In the genomic region with DNA sequence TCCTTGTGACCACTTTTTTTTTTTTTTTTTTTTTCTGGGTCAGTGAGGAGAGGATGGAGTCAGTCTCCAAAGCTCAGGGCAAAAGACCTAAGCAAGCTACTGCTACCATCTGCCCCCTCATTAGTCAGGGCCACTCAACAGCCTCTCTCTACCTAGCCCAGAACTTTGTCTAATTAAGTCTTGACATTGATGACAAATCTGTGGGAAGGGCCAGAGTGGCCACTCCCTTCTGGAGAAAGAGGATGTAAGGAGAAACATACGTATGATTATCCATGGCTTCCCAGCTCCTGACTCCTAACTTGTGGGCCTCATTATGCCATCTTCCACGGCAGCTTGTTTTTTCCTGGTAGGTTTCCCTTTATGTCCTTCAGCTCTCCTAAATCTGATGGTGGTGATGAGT, we compare ENCODE assay signal across 19 cellular contexts. TPM values are rescaled to one million over a fixed set of nuclear protein-coding genes. Genes with fewer than 3 reads are reported as not detected.
A peak's percentile ranks its signal among the peaks of the same experiment; 100 is the strongest.
DNase-seq lines count a peak whose midpoint lies in the region; ATAC-seq, FAIRE-seq and TF ChIP-seq lines count a peak whose summit lies in the region.
"Had no signal": no experiment of that assay in that cellular context is flagged by ENCODE, and none has a peak within 500 bp of the region (broad histone marks: within the 10 kb centered on the region; RNA-seq: fewer than 3 reads in every experiment).

No MANE protein-coding gene starts in this region.

- no peaks in the 10 kb centered on the region for H3K36me3 Mint-ChIP-seq in activated CD8-positive, alpha-beta T cell treated with anti-CD3 and anti-CD28 coated beads, Interleukin-2, amount 10 ng/mL, durations not matched to agents 7 days and 5 days (ENCODE audit: low read depth)
- H3K36me3 Mint-ChIP-seq in mesothelial cell of epicardium: peaks cover 7% of the 10 kb centered on the region

- CTCF ChIA-PET in activated CD8-positive, alpha-beta T cell treated with anti-CD3 and anti-CD28 coated beads, Interleukin-2, amount 10 ng/mL, durations not matched to agents 7 days and 5 days (lab: Charles Lee): interaction anchor here (0.7 to 1.3 kb wide), 6 partner anchors 10 to 331 kb away, joined by 3 to 5 read pairs (median 3); no protein-coding TSS in a partner anchor

- H3K4me1 Mint-ChIP-seq in activated CD8-positive, alpha-beta T cell treated with anti-CD3 and anti-CD28 coated beads, Interleukin-2, amount 10 ng/mL, durations not matched to agents 7 days and 5 days (ENCODE audit: low read depth): no peaks in the 10 kb centered on the region
- H3K4me1 Mint-ChIP-seq in mesothelial cell of epicardium: peaks cover 26% of the 10 kb centered on the region

- no peaks in the 10 kb centered on the region for H3K27me3 ChIP-seq in bronchial epithelial cell (ENCODE audit: control insufficient read depth, insufficient read depth, low read length)
- H3K27me3 ChIP-seq: BLaER1, SJCRH30 had no signal

- no peak for FAIRE-seq in bronchial epithelial cell (lab: Jason Lieb, UNC)
- FAIRE-seq: G401.6, GM12891, GM19239, RCC 7860 had no signal

- H3K27me3 Mint-ChIP-seq in activated CD8-positive, alpha-beta T cell treated with anti-CD3 and anti-CD28 coated beads, Interleukin-2, amount 10 ng/mL, durations not matched to agents 7 days and 5 days (ENCODE audit: low read depth): no peaks in the 10 kb centered on the region
- H3K27me3 Mint-ChIP-seq in mesothelial cell of epicardium (ENCODE audit: low read depth): peaks cover 30% of the 10 kb centered on the region

- DNase-seq in EH (ENCODE audit: low read depth) (peak; percentile 27), NCI-H524 treated with DMSO at 0.1 percent for 48 hours (lab: John Stamatoyannopoulos, UW) (peak; percentile 46), bronchial epithelial cell (ENCODE audit: low read depth) (peak; percentile 53), left colon (no peak), MV-4-11 (lab: John Stamatoyannopoulos, UW) (no peak), mesothelial cell of epicardium (ENCODE audit: low spot score in 2 of 2, unreplicated experiment in 2 of 2) (no peak)
- no peak for DNase-seq in activated CD8-positive, alpha-beta T cell treated with anti-CD3 and anti-CD28 coated beads, Interleukin-2, amount 10 ng/mL, durations not matched to agents 7 days and 5 days
- DNase-seq in stimulated activated naive CD8-positive, alpha-beta T cell treated with anti-CD3 and anti-CD28 coated beads, Interleukin-15, Interleukin-2, amounts not matched to agents 100 U/mL and 50 U/mL, for 24 hours: no peak
- DNase-seq: Kasumi-1, NCI-H1436, NCI-H2081, NCI-H2227 treated with DMSO at 0.1 percent for 48 hours, SJCRH30 had no signal

- no peak overlapping the region for H3K4me3 Mint-ChIP-seq in activated CD8-positive, alpha-beta T cell treated with anti-CD3 and anti-CD28 coated beads, Interleukin-2, amount 10 ng/mL, durations not matched to agents 7 days and 5 days
- H3K4me3 Mint-ChIP-seq in mesothelial cell of epicardium: no peak overlapping the region

- no peak overlapping the region for H3K27ac Mint-ChIP-seq in activated CD8-positive, alpha-beta T cell treated with anti-CD3 and anti-CD28 coated beads, Interleukin-2, amount 10 ng/mL, durations not matched to agents 7 days and 5 days
- H3K27ac Mint-ChIP-seq in mesothelial cell of epicardium: no peak overlapping the region

- intact Hi-C loops in left colon (cut with DNase I, micrococcal nuclease): no loop called here

- TF ChIP-seq CTCF in bronchial epithelial cell (IDR thresholded peaks at IDR 0.05; ENCODE audit: insufficient read depth, low read length, severe bottlenecking): no peak
- TF ChIP-seq CTCF in mesothelial cell of epicardium (IDR thresholded peaks at IDR 0.05; ENCODE audit: unreplicated experiment): no peak

- H3K36me3 ChIP-seq in bronchial epithelial cell (ENCODE audit: control insufficient read depth, insufficient read depth, low read length): no peaks in the 10 kb centered on the region

- no peak overlapping the region for H3K4me3 ChIP-seq in bronchial epithelial cell (ENCODE audit: low read depth, low read length)
- H3K4me3 ChIP-seq: BLaER1, SJCRH30 had no signal

- POLR2A ChIA-PET in activated CD8-positive, alpha-beta T cell treated with anti-CD3 and anti-CD28 coated beads, Interleukin-2, amount 10 ng/mL, durations not matched to agents 7 days and 5 days (lab: Charles Lee): no interaction called here

- no peaks in the 10 kb centered on the region for H3K9me3 Mint-ChIP-seq in activated CD8-positive, alpha-beta T cell treated with anti-CD3 and anti-CD28 coated beads, Interleukin-2, amount 10 ng/mL, durations not matched to agents 7 days and 5 days (ENCODE audit: insufficient read depth)
- no peaks in the 10 kb centered on the region for H3K9me3 Mint-ChIP-seq in mesothelial cell of epicardium

- peak; percentile 35 for ATAC-seq in left colon
- ATAC-seq in activated CD8-positive, alpha-beta T cell treated with anti-CD3 and anti-CD28 coated beads, Interleukin-2, amount 10 ng/mL, durations not matched to agents 7 days and 5 days: no peak
- ATAC-seq in stimulated activated naive CD8-positive, alpha-beta T cell treated with anti-CD3 and anti-CD28 coated beads, Interleukin-15, Interleukin-2, amounts not matched to agents 100 U/mL and 50 U/mL, for 24 hours: no peak
- ATAC-seq: HCT116 had no signal

RNA-seq across cellular contexts. Expression of gene NR1I2, which starts 37.9 kb away (rescaled TPM):
- total RNA-seq in bronchial epithelial cell (not detected in 2 replicates), left colon (10 to 100 TPM; 71.2 to 90.8 TPM), mesothelial cell of epicardium (0.07 to 0.20 TPM (median 0.11 TPM) in 3 replicates)
- under 1 TPM; 0.10 to 0.26 TPM for total RNA-seq in activated CD8-positive, alpha-beta T cell treated with anti-CD3 and anti-CD28 coated beads, Interleukin-2, amount 10 ng/mL, durations not matched to agents 7 days and 5 days
- total RNA-seq: SJCRH30 had no signal

Comparison
In these comparisons a context has a peak if more than half of its experiments do, and no peak if none do; other contexts are left out.
1. DNase-seq: peak in EH (single experiment), NCI-H524 treated with DMSO at 0.1 percent for 48 hours (single experiment) and bronchial epithelial cell (single experiment); none in left colon (0 of 2), activated CD8-positive, alpha-beta T cell treated with anti-CD3 and anti-CD28 coated beads, Interleukin-2, amount 10 ng/mL, durations not matched to agents 7 days and 5 days (single experiment), MV-4-11 (single experiment), mesothelial cell of epicardium (0 of 2) and stimulated activated naive CD8-positive, alpha-beta T cell treated with anti-CD3 and anti-CD28 coated beads, Interleukin-15, Interleukin-2, amounts not matched to agents 100 U/mL and 50 U/mL, for 24 hours (single experiment).
2. RNA of gene NR1I2, which starts 37.9 kb away (total RNA-seq): 71.2 to 90.8 TPM in left colon; 0.10 to 0.26 TPM in activated CD8-positive, alpha-beta T cell treated with anti-CD3 and anti-CD28 coated beads, Interleukin-2, amount 10 ng/mL, durations not matched to agents 7 days and 5 days, 0.07 to 0.20 TPM in mesothelial cell of epicardium and not detected in bronchial epithelial cell; every median in the first group is over 10 times any median in the second.